In the genomic region with DNA sequence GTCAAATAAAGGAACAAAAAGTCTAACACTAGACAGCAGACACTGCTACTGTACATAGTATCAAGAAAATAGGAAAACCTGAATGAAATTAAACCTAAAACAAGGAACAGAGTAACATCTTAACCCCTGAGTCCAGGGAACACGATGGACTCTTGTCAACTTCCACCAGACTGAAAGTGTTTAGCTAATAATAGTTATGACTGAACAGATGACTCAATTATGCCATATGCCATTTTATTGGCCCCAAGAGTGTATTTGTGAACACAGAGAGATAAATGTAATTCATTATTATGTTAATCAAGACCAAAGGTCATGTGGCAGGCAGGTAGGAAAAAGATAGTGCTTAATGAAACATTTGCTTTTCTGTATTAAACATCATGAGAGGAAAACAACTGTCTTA, we compare ENCODE assay signal across 19 cellular contexts. TPM values are rescaled to one million over a fixed set of nuclear protein-coding genes. Genes with fewer than 3 reads are reported as not detected.
"Had no signal": no experiment of that assay in that cellular context is flagged by ENCODE, and none has a peak within 500 bp of the region (broad histone marks: within the 10 kb centered on the region; RNA-seq: fewer than 3 reads in every experiment).

No MANE protein-coding gene starts in this region.

- ATAC-seq: activated CD8-positive, alpha-beta memory T cell treated with anti-CD3 and anti-CD28 coated beads, Interleukin-2, amount 10 ng/mL, durations not matched to agents 7 days and 5 days; activated T-cell treated with anti-CD3 and anti-CD28 coated beads, Interleukin-2, amount 50 U/mL, for 4 hours; left lobe of liver had no signal

- H3K4me1 ChIP-seq: breast epithelium, esophagus muscularis mucosa, uterus had no signal

- DNase-seq: activated CD4-positive, alpha-beta T cell treated with anti-CD3 and anti-CD28 coated beads for 1 hour; activated CD4-positive, alpha-beta T cell treated with anti-CD3 and anti-CD28 coated beads, Interleukin-2, amount 50 U/mL, for 48 hours; activated CD8-positive, alpha-beta memory T cell treated with anti-CD3 and anti-CD28 coated beads, Interleukin-2, amount 10 ng/mL, durations not matched to agents 7 days and 5 days; activated gamma-delta T cell; activated T-cell treated with anti-CD3 and anti-CD28 coated beads, Interleukin-2, amount 50 U/mL, for 4 hours; aorta; dorsolateral prefrontal cortex; foreskin fibroblast; islet precursor cell; occipital lobe; stimulated activated CD4-positive, alpha-beta T cell treated with anti-CD3 and anti-CD28 coated beads, Interleukin-15, amount 100 ng/mL, for 24 hours; stimulated activated CD4-positive, alpha-beta T cell treated with anti-CD3 and anti-CD28 coated beads, Interleukin-4, amount 100 ng/mL, for 4 hours; stomach; T1000; uterus had no signal

- H3K9me3 ChIP-seq: breast epithelium, stomach, thoracic aorta, uterus had no signal

- H3K4me3 ChIP-seq: breast epithelium, dorsolateral prefrontal cortex, esophagus muscularis mucosa, stomach, thoracic aorta, uterus had no signal

- H3K27ac ChIP-seq: breast epithelium, dorsolateral prefrontal cortex, esophagus muscularis mucosa, stomach, thoracic aorta, uterus had no signal

- H3K27me3 ChIP-seq: breast epithelium, dorsolateral prefrontal cortex, esophagus muscularis mucosa, stomach, uterus had no signal

- H3K36me3 ChIP-seq: breast epithelium, esophagus muscularis mucosa, stomach, thoracic aorta, uterus had no signal

RNA-seq across cellular contexts. Expression of a gene that starts 58.0 kb away (rescaled TPM):
- total RNA-seq: activated CD8-positive, alpha-beta memory T cell treated with anti-CD3 and anti-CD28 coated beads, Interleukin-2, amount 10 ng/mL, durations not matched to agents 7 days and 5 days; left lobe of liver had no signal
